ENCODE assay signal across 6 cellular contexts in genomic region chr11:67630943-67631331, GRCh38. TPM values are rescaled to one million over a fixed set of nuclear protein-coding genes. Genes with fewer than 3 reads are reported as not detected.
DNase-seq lines count a peak whose midpoint lies in the region; ATAC-seq and TF ChIP-seq lines count a peak whose summit lies in the region.

No MANE protein-coding gene starts in this region.

- POLR2A ChIA-PET in CD8-positive, alpha-beta T cell (lab: Charles Lee) = interaction anchor here (0.6 to 3.1 kb wide), 6 partner anchors 15 to 1968 kb away, joined by 3 to 27 read pairs (median 4); partner anchors contain the start of gene RELA

- DNase-seq in CD8-positive, alpha-beta T cell = no peak
- no peak for DNase-seq in activated naive CD4-positive, alpha-beta T cell treated with anti-CD3 and anti-CD28 coated beads, Interleukin-2, amount 50 U/mL, for 72 hours (ENCODE audit: low spot score in 2 of 2)
- no peak for DNase-seq in GM19240 (ENCODE audit: insufficient read length, low spot score)
- DNase-seq in NCI-H1694 treated with DMSO at 0.1 percent for 48 hours (lab: John Stamatoyannopoulos, UW) = no peak
- DNase-seq in inferior parietal cortex (ENCODE audit: extremely low spot score) = no peak

- H3K27ac ChIP-seq in CD8-positive, alpha-beta T cell (ENCODE audit: low read depth, low read length) = peak overlapping the region; percentile 71
- H3K27ac ChIP-seq in mesodermal cell (ENCODE audit: low read depth, low read length, severe bottlenecking) = peak overlapping the region; percentile 79

- no peaks in the 10 kb centered on the region for H3K9me3 Mint-ChIP-seq in CD8-positive, alpha-beta T cell
- H3K9me3 Mint-ChIP-seq in activated naive CD4-positive, alpha-beta T cell treated with anti-CD3 and anti-CD28 coated beads, Interleukin-2, amount 50 U/mL, for 72 hours = no peaks in the 10 kb centered on the region

- H3K27me3 Mint-ChIP-seq in CD8-positive, alpha-beta T cell (ENCODE audit: low read depth) = no peaks in the 10 kb centered on the region

- no peaks in the 10 kb centered on the region for H3K9me3 ChIP-seq in CD8-positive, alpha-beta T cell (ENCODE audit: low read length)
- H3K9me3 ChIP-seq in mesodermal cell (ENCODE audit: control insufficient read depth, low read length) = no peaks in the 10 kb centered on the region

- H3K36me3 ChIP-seq in CD8-positive, alpha-beta T cell (ENCODE audit: insufficient read depth, low read length) = no peaks in the 10 kb centered on the region
- no peaks in the 10 kb centered on the region for H3K36me3 ChIP-seq in mesodermal cell (ENCODE audit: control insufficient read depth, insufficient read depth, low read length)

- WGBS in mesodermal cell (ENCODE audit: insufficient coverage in 2 of 2), 2 experiments = 62 to 64% methylated on average over 11 to 14 of the region's 16 CpGs

- peak overlapping the region; percentile 90 for H3K4me3 ChIP-seq in CD8-positive, alpha-beta T cell (ENCODE audit: low read depth, low read length)
- peak overlapping the region; percentile 54 for H3K4me3 ChIP-seq in mesodermal cell (ENCODE audit: extremely low read depth, insufficient read depth, low read length, poor library complexity, severe bottlenecking)

- H3K27ac Mint-ChIP-seq in CD8-positive, alpha-beta T cell = peak overlapping the region; percentile 79
- peak overlapping the region; percentile 78 to 84 for H3K27ac Mint-ChIP-seq in activated naive CD4-positive, alpha-beta T cell treated with anti-CD3 and anti-CD28 coated beads, Interleukin-2, amount 50 U/mL, for 72 hours

- ATAC-seq in CD8-positive, alpha-beta T cell = no peak
- no peak for ATAC-seq in activated naive CD4-positive, alpha-beta T cell treated with anti-CD3 and anti-CD28 coated beads, Interleukin-2, amount 50 U/mL, for 72 hours

- H3K27me3 ChIP-seq in CD8-positive, alpha-beta T cell (ENCODE audit: insufficient read depth, low read length) = no peaks in the 10 kb centered on the region

- TF ChIP-seq CTCF in CD8-positive, alpha-beta T cell (IDR thresholded peaks at IDR 0.05) = peak; percentile 18

- H3K4me3 Mint-ChIP-seq in CD8-positive, alpha-beta T cell = peak overlapping the region; percentile 87

- intact Hi-C loops in CD8-positive, alpha-beta T cell (cut with DNase I, micrococcal nuclease) = loop anchor here (1.0 to 2.0 kb wide), 5 partner anchors 17 to 174 kb away; partner anchors contain the start of genes NDUFV1 (in 2 of the 2) and ACY3 (in 1 of the 2)

- no peaks in the 10 kb centered on the region for H3K36me3 Mint-ChIP-seq in CD8-positive, alpha-beta T cell
- H3K36me3 Mint-ChIP-seq in activated naive CD4-positive, alpha-beta T cell treated with anti-CD3 and anti-CD28 coated beads, Interleukin-2, amount 50 U/mL, for 72 hours = no peaks in the 10 kb centered on the region

- peaks cover 9% of the 10 kb centered on the region for H3K4me1 ChIP-seq in CD8-positive, alpha-beta T cell (ENCODE audit: insufficient read depth, low read length)
- peaks cover 6% of the 10 kb centered on the region for H3K4me1 ChIP-seq in mesodermal cell (ENCODE audit: control insufficient read depth, insufficient read depth, low read length, poor library complexity, severe bottlenecking)

- CTCF ChIA-PET in CD8-positive, alpha-beta T cell (lab: Charles Lee) = interaction anchor here (1.3 to 10.9 kb wide), 7 partner anchors 8 to 27 kb away, joined by 4 to 126 read pairs (median 9); no protein-coding TSS in a partner anchor

- peaks cover 8% of the 10 kb centered on the region for H3K4me1 Mint-ChIP-seq in CD8-positive, alpha-beta T cell (ENCODE audit: low read depth)

RNA-seq across cellular contexts. Expression of gene NUDT8, which starts 1.2 kb away (rescaled TPM):
- 1 to 10 TPM; 1.0 to 2.0 TPM for total RNA-seq in CD8-positive, alpha-beta T cell
- total RNA-seq in activated naive CD4-positive, alpha-beta T cell treated with anti-CD3 and anti-CD28 coated beads, Interleukin-2, amount 50 U/mL, for 72 hours = 10 to 100 TPM; 27.6 to 37.3 TPM
- 17.3 TPM for polyA plus RNA-seq in mesodermal cell (2013, experiment 1 of 2)
- polyA plus RNA-seq in mesodermal cell (2013, experiment 2 of 2) = 10.6 TPM

RNA-seq across cellular contexts. Expression of gene TBX10, which starts 8.6 kb away (rescaled TPM):
- not detected for total RNA-seq in CD8-positive, alpha-beta T cell
- not detected for total RNA-seq in activated naive CD4-positive, alpha-beta T cell treated with anti-CD3 and anti-CD28 coated beads, Interleukin-2, amount 50 U/mL, for 72 hours
- not detected for polyA plus RNA-seq in mesodermal cell (2013, experiment 1 of 2)
- not detected for polyA plus RNA-seq in mesodermal cell (2013, experiment 2 of 2)

RNA-seq across cellular contexts. Expression of gene ACY3, which starts 19.6 kb away (rescaled TPM):
- not detected for total RNA-seq in CD8-positive, alpha-beta T cell
- under 1 TPM in 1 of 2 donors, not detected in 1; 0.18 TPM for total RNA-seq in activated naive CD4-positive, alpha-beta T cell treated with anti-CD3 and anti-CD28 coated beads, Interleukin-2, amount 50 U/mL, for 72 hours
- not detected for polyA plus RNA-seq in mesodermal cell (2013, experiment 1 of 2)
- not detected for polyA plus RNA-seq in mesodermal cell (2013, experiment 2 of 2)

RNA-seq across cellular contexts. Expression of gene NDUFV1, which starts 24.2 kb away (rescaled TPM):
- 100 to 1,000 TPM; 220 to 237 TPM for total RNA-seq in CD8-positive, alpha-beta T cell
- 100 to 1,000 TPM; 237 to 286 TPM for total RNA-seq in activated naive CD4-positive, alpha-beta T cell treated with anti-CD3 and anti-CD28 coated beads, Interleukin-2, amount 50 U/mL, for 72 hours
- polyA plus RNA-seq in mesodermal cell (2013, experiment 1 of 2) = 111 TPM
- 104 TPM for polyA plus RNA-seq in mesodermal cell (2013, experiment 2 of 2)

RNA-seq across cellular contexts. Expression of gene ALDH3B2, which starts 43.5 kb away (rescaled TPM):
- total RNA-seq in CD8-positive, alpha-beta T cell = not detected
- total RNA-seq in activated naive CD4-positive, alpha-beta T cell treated with anti-CD3 and anti-CD28 coated beads, Interleukin-2, amount 50 U/mL, for 72 hours = not detected
- polyA plus RNA-seq in mesodermal cell (2013, experiment 1 of 2) = not detected
- polyA plus RNA-seq in mesodermal cell (2013, experiment 2 of 2) = not detected

Comparison
In these comparisons a context has a peak if more than half of its experiments do, and no peak if none do; other contexts are left out.
1. RNA of gene NUDT8, which starts 1.2 kb away (total RNA-seq): 27.6 to 37.3 TPM in activated naive CD4-positive, alpha-beta T cell treated with anti-CD3 and anti-CD28 coated beads, Interleukin-2, amount 50 U/mL, for 72 hours; 1.0 to 2.0 TPM in CD8-positive, alpha-beta T cell; every median in the first group is over 4 times any median in the second.